Comparison of ENCODE assay signal across 14 cellular contexts in the genomic region with DNA sequence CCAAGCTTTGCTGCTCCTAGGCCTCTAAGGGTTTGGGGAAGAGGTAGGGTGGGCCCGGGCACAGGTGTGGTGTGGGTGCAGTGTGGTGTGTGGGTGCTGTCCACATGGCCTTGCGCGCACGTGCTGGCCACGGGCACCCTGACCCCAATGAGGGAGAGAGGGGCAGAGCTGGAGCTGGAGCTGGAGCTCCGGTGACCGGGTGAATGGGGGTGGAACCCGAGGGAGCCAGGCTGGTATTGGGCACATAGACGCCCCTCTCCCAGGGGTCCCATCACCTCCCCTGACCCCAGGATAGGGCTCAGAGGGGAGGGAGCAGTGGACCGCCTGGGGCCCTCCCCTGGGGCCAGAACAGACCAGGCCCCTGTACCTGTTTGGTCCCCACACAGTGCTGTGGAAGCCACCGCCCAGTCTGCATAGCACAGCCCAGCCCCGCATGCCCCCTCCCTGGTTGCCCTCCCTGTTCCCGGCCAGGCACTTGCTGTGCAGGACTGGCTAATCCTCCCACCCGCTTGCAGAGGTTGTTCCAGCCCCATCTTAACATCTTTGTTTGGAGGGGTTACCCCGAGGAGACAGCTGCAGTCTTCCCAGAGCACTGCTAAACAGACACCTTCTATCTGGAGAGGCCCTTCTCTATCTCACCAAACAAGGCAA. TPM values are rescaled to one million over a fixed set of nuclear protein-coding genes. Genes with fewer than 3 reads are reported as not detected.
DNase-seq lines count a peak whose midpoint lies in the region; ATAC-seq and TF ChIP-seq lines count a peak whose summit lies in the region.
"Had no signal": no experiment of that assay in that cellular context is flagged by ENCODE, and none has a peak within 500 bp of the region (broad histone marks: within the 10 kb centered on the region; RNA-seq: fewer than 3 reads in every experiment).

No MANE protein-coding gene starts in this region.

- WGBS in right cardiac atrium = 60% methylated on average over 15 of the region's 15 CpGs

- DNase-seq in Caco-2 (no peak), adipocyte (ENCODE audit: low read depth) (peak; percentile 33), right cardiac atrium (peak in 2 of 3 donors; percentile 52 to 63), sciatic nerve (ENCODE audit: low spot score) (no peak)
- DNase-seq: activated CD4-positive, alpha-beta T cell treated with anti-CD3 and anti-CD28 coated beads for 36 hours; activated effector memory CD4-positive, alpha-beta T cell treated with anti-CD3 and anti-CD28 coated beads, Interleukin-2, amount 50 U/mL, for 16 hours; effector CD8-positive, alpha-beta T cell; KBM-7; SHP77 had no signal

- no TSS peak for BruUV-seq in Caco-2 (replicated peaks; lab: Mats Ljungman, UMichigan)

- ATAC-seq in right cardiac atrium = peak; percentile 7
- peak; percentile 2 for ATAC-seq in sciatic nerve
- no peak for ATAC-seq in GM21737 (IDR thresholded peaks at IDR 0.05; ENCODE audit: unreplicated experiment)
- ATAC-seq in HG03571 (IDR thresholded peaks at IDR 0.05; ENCODE audit: unreplicated experiment) = no peak
- no peak for ATAC-seq in GM19463 (IDR thresholded peaks at IDR 0.05; ENCODE audit: unreplicated experiment)
- no peak for ATAC-seq in HG02885 (IDR thresholded peaks at IDR 0.05; ENCODE audit: poor library complexity, unreplicated experiment)
- ATAC-seq: activated CD4-positive, alpha-beta T cell treated with anti-CD3 and anti-CD28 coated beads for 36 hours had no signal

- H3K27me3 ChIP-seq in Caco-2 (replicated peaks; ENCODE audit: control insufficient read depth, insufficient read depth, low read length) (no peaks in the 10 kb centered on the region), adipocyte (replicated peaks; ENCODE audit: control insufficient read depth, insufficient read depth, low read length) (no peaks in the 10 kb centered on the region), right cardiac atrium (ENCODE audit: control insufficient read depth, insufficient read depth) (no peaks in the 10 kb centered on the region)

- no peak for TF ChIP-seq CTCF in Caco-2 (IDR thresholded peaks at IDR 0.05; ENCODE audit: insufficient read depth in 1 of 2, low read depth in 1 of 2, low read length in 1 of 2, severe bottlenecking in 1 of 2, unreplicated experiment in 1 of 2)

- CTCF ChIA-PET in Caco-2 (lab: Charles Lee) = interaction anchor here (1.3 kb wide), 1 partner anchor 30 kb away, joined by 3 read pairs; no protein-coding TSS in a partner anchor

- H3K27me3 Mint-ChIP-seq in Caco-2 (ENCODE audit: insufficient read depth, unreplicated experiment) = peaks cover 6% of the 10 kb centered on the region

- H3K36me3 ChIP-seq in Caco-2 (ENCODE audit: control insufficient read depth, insufficient read depth, low read length) (no peaks in the 10 kb centered on the region), adipocyte (ENCODE audit: control insufficient read depth, insufficient read depth, low read length, severe bottlenecking) (no peaks in the 10 kb centered on the region)

- peak overlapping the region; percentile 89 for H3K9ac ChIP-seq in adipocyte (ENCODE audit: low read length)

- H3K9me3 Mint-ChIP-seq in Caco-2 (ENCODE audit: unreplicated experiment) = no peaks in the 10 kb centered on the region

- H3K9me3 ChIP-seq in Caco-2 = no peaks in the 10 kb centered on the region
- no peaks in the 10 kb centered on the region for H3K9me3 ChIP-seq in adipocyte (ENCODE audit: control insufficient read depth, low read length)
- H3K9me3 ChIP-seq in right cardiac atrium (ENCODE audit: control insufficient read depth, low read length) = no peaks in the 10 kb centered on the region

- peak overlapping the region; percentile 49 for H3K4me3 Mint-ChIP-seq in Caco-2 (ENCODE audit: unreplicated experiment)
- H3K4me3 Mint-ChIP-seq: activated CD4-positive, alpha-beta T cell treated with anti-CD3 and anti-CD28 coated beads for 36 hours had no signal

- H3K27ac Mint-ChIP-seq in Caco-2 (ENCODE audit: unreplicated experiment) = no peak overlapping the region
- H3K27ac Mint-ChIP-seq: activated CD4-positive, alpha-beta T cell treated with anti-CD3 and anti-CD28 coated beads for 36 hours had no signal

- POLR2A ChIA-PET in Caco-2 (lab: Charles Lee) = no interaction called here

- H3K36me3 Mint-ChIP-seq in Caco-2 (ENCODE audit: insufficient read depth, unreplicated experiment) = no peaks in the 10 kb centered on the region

- H3K27ac ChIP-seq in right cardiac atrium (ENCODE audit: low read length) = peak overlapping the region; percentile 5

- H3K4me1 Mint-ChIP-seq in Caco-2 (ENCODE audit: low read depth, unreplicated experiment) = no peaks in the 10 kb centered on the region

- H3K4me3 ChIP-seq in Caco-2 (ENCODE audit: low read depth, low read length) (no peak overlapping the region), adipocyte (ENCODE audit: low read length) (peak overlapping the region; percentile 81), right cardiac atrium (ENCODE audit: low read length) (peak overlapping the region; percentile 40)

- intact Hi-C loops in Caco-2 (cut with micrococcal nuclease; ENCODE audit: unreplicated experiment) = no loop called here
- intact Hi-C loops in right cardiac atrium (cut with DNase I) = loop anchor here in 1 of 4 donors (10.0 kb wide), 1 partner anchor 174 kb away; no protein-coding TSS in a partner anchor
- intact Hi-C loops in sciatic nerve (cut with DNase I) = no loop called here

- H3K4me1 ChIP-seq in Caco-2 = no peaks in the 10 kb centered on the region
- peaks cover 48% of the 10 kb centered on the region for H3K4me1 ChIP-seq in adipocyte (ENCODE audit: control insufficient read depth, insufficient read depth, low read length)
- H3K4me1 ChIP-seq in right cardiac atrium (ENCODE audit: control insufficient read depth, insufficient read depth, low read length) = no peaks in the 10 kb centered on the region

RNA-seq across cellular contexts. Expression of a gene that starts 1.0 kb away (rescaled TPM):
- total RNA-seq in Caco-2 (2022) = 0.12 and 0.23 TPM in 2 replicates
- 10 to 100 TPM; 11.5 to 23.7 (median 12.1) TPM for total RNA-seq in right cardiac atrium
- 30.5 TPM for polyA plus RNA-seq in right cardiac atrium
- total RNA-seq in sciatic nerve = 117 TPM
- total RNA-seq: activated CD4-positive, alpha-beta T cell treated with anti-CD3 and anti-CD28 coated beads for 36 hours had no signal
- polyA plus RNA-seq: keratinocyte had no signal

RNA-seq across cellular contexts. Expression of a gene that starts 17.6 kb away (rescaled TPM):
- total RNA-seq in Caco-2 (2022) = not detected in 2 replicates
- total RNA-seq in right cardiac atrium = not detected
- not detected for polyA plus RNA-seq in right cardiac atrium
- total RNA-seq in sciatic nerve = not detected
- total RNA-seq: activated CD4-positive, alpha-beta T cell treated with anti-CD3 and anti-CD28 coated beads for 36 hours had no signal
- polyA plus RNA-seq: keratinocyte had no signal

RNA-seq across cellular contexts. Expression of a gene that starts 31.6 kb away (rescaled TPM):
- total RNA-seq in Caco-2 (2022) = not detected in 2 replicates
- total RNA-seq in right cardiac atrium = 10 to 100 TPM in 1 of 4 donors, 1 to 10 TPM in 3; 6.7 to 12.3 (median 8.8) TPM
- polyA plus RNA-seq in right cardiac atrium = 4.2 TPM
- total RNA-seq in sciatic nerve = 19.2 TPM
- total RNA-seq: activated CD4-positive, alpha-beta T cell treated with anti-CD3 and anti-CD28 coated beads for 36 hours had no signal
- polyA plus RNA-seq: keratinocyte had no signal

RNA-seq across cellular contexts. Expression of a gene that starts 51.7 kb away (rescaled TPM):
- total RNA-seq in Caco-2 (2022) = not detected in 2 replicates
- total RNA-seq in right cardiac atrium = 10 to 100 TPM in 1 of 4 donors, 1 to 10 TPM in 3; 6.1 to 13.0 (median 7.1) TPM
- polyA plus RNA-seq in right cardiac atrium = 8.9 TPM
- total RNA-seq in sciatic nerve = 20.4 TPM
- total RNA-seq: activated CD4-positive, alpha-beta T cell treated with anti-CD3 and anti-CD28 coated beads for 36 hours had no signal
- polyA plus RNA-seq: keratinocyte had no signal

Comparison
In these comparisons a context has a peak if more than half of its experiments do, and no peak if none do; other contexts are left out.
1. DNase-seq: peak in adipocyte (single experiment) and right cardiac atrium (2 of 3); none in Caco-2 (0 of 2) and sciatic nerve (single experiment).
2. ATAC-seq: peak in right cardiac atrium (2 of 2) and sciatic nerve (single experiment); none in GM21737 (single experiment), HG03571 (single experiment), GM19463 (single experiment) and HG02885 (single experiment).
3. RNA of a gene that starts 1.0 kb away (total RNA-seq): 117 TPM in sciatic nerve (single experiment) and 11.5 to 23.7 TPM in right cardiac atrium; 0.12 to 0.23 TPM in Caco-2; every median in the first group is over 10 times any median in the second.